18 cellular contexts compared by ENCODE assay signal in genomic region chr11:1879342-1879940, GRCh38. TPM values are rescaled to one million over a fixed set of nuclear protein-coding genes. Genes with fewer than 3 reads are reported as not detected.
A peak's percentile ranks its signal among the peaks of the same experiment; 100 is the strongest.
DNase-seq lines count a peak whose midpoint lies in the region; ATAC-seq, FAIRE-seq and TF ChIP-seq lines count a peak whose summit lies in the region.
"Had no signal": no experiment of that assay in that cellular context is flagged by ENCODE, and none has a peak within 500 bp of the region (broad histone marks: within the 10 kb centered on the region; RNA-seq: fewer than 3 reads in every experiment).

No MANE protein-coding gene starts in this region.

- H3K9ac ChIP-seq in smooth muscle cell (ENCODE audit: low read depth), result no peak overlapping the region

- H3F3A ChIP-seq in smooth muscle cell (ENCODE audit: low read depth), result no peaks in the 10 kb centered on the region

- H3K27me3 ChIP-seq in ascending aorta, result no peaks in the 10 kb centered on the region
- no peaks in the 10 kb centered on the region for H3K27me3 ChIP-seq in lower lobe of right lung (ENCODE audit: low read depth)
- H3K27me3 ChIP-seq in smooth muscle cell (ENCODE audit: low read depth), result no peaks in the 10 kb centered on the region

- H3K9me3 ChIP-seq in ascending aorta (no peaks in the 10 kb centered on the region), lower lobe of right lung (no peaks in the 10 kb centered on the region), smooth muscle cell (replicated peaks; ENCODE audit: low read depth) (no peaks in the 10 kb centered on the region)

- H3K36me3 ChIP-seq in ascending aorta (peaks cover 5 to 17% of the 10 kb centered on the region in 2 donors), lower lobe of right lung (peaks cover 6% of the 10 kb centered on the region), smooth muscle cell (ENCODE audit: low read depth) (no peaks in the 10 kb centered on the region)

- 90% methylated on average over 13 of the region's 13 CpGs for WGBS in smooth muscle cell (ENCODE audit: low lambda C conversion rate)

- intact Hi-C loops in ascending aorta (cut with DNase I), result loop anchor here (5.0 kb wide), 1 partner anchor 127 kb away; the partner anchor contains the start of gene IFITM10
- intact Hi-C loops in lower lobe of right lung (cut with DNase I), result no loop called here

- H4K20me1 ChIP-seq in smooth muscle cell (ENCODE audit: low read depth), result no peaks in the 10 kb centered on the region

- no peaks in the 10 kb centered on the region for H3K79me2 ChIP-seq in smooth muscle cell (ENCODE audit: low read depth)

- H3K4me2 ChIP-seq in smooth muscle cell, result no peak overlapping the region

- TF ChIP-seq CTCF in ascending aorta (IDR thresholded peaks at IDR 0.05) (no peak), lower lobe of right lung (IDR thresholded peaks at IDR 0.05) (no peak), smooth muscle cell (IDR thresholded peaks at IDR 0.05; ENCODE audit: borderline replicate concordance, insufficient read depth, poor library complexity, severe bottlenecking) (no peak)

- ATAC-seq in lower lobe of right lung (no peak), GM21381 (IDR thresholded peaks at IDR 0.05; ENCODE audit: unreplicated experiment) (no peak), HG02623 (IDR thresholded peaks at IDR 0.05; ENCODE audit: unreplicated experiment) (no peak), GM18867 (IDR thresholded peaks at IDR 0.05; ENCODE audit: unreplicated experiment) (no peak)

- H2AFZ ChIP-seq in smooth muscle cell (ENCODE audit: low read depth), result no peak overlapping the region

- DNase-seq in GM12891 (ENCODE audit: insufficient read length, low spot score) (peak; percentile 16), ascending aorta (ENCODE audit: low spot score in 2 of 2) (no peak), lower lobe of right lung (peak; percentile 30), smooth muscle cell (lab: John Stamatoyannopoulos, UW; ENCODE audit: unreplicated experiment) (no peak), islet precursor cell (no peak)
- DNase-seq: NCI-H1417; NCI-H524 treated with DMSO at 0.1 percent for 48 hours; occipital lobe; stimulated activated CD4-positive, alpha-beta T cell treated with anti-CD3 and anti-CD28 coated beads, Interleukin-2, amount 100 ng/mL, for 48 hours; stimulated activated naive CD4-positive, alpha-beta T cell had no signal

- FAIRE-seq in GM12891 (lab: Jason Lieb, UNC), result no peak
- FAIRE-seq: G401.6, GM18507, TTC549 had no signal

- H3K4me1 ChIP-seq in ascending aorta (peaks cover 7 to 47% of the 10 kb centered on the region in 2 donors), lower lobe of right lung (peaks cover 32% of the 10 kb centered on the region), smooth muscle cell (ENCODE audit: low read depth) (peaks cover 6% of the 10 kb centered on the region)

- H3K4me3 ChIP-seq in ascending aorta (no peak overlapping the region), lower lobe of right lung (no peak overlapping the region), smooth muscle cell (no peak overlapping the region)

- no peak for TF ChIP-seq POLR2A in GM12891 (IDR thresholded peaks at IDR 0.05; ENCODE audit: low read depth, low read length)

- H3K27ac ChIP-seq in ascending aorta (peak overlapping the region; percentile 87 to 91), lower lobe of right lung (no peak overlapping the region), smooth muscle cell (ENCODE audit: low read depth) (peak overlapping the region; percentile 89)

TF ChIP-seq in GM12891, 5 proteins besides CTCF, POLR2A, EP300 and RAD21:
- no peak for TF ChIP-seq PAX5 (IDR thresholded peaks at IDR 0.05; ENCODE audit: insufficient read depth, low read length, severe bottlenecking)
- no peak for TF ChIP-seq TAF1 (IDR thresholded peaks at IDR 0.05; ENCODE audit: low read depth, low read length)
- no peak for TF ChIP-seq POU2F2 (IDR thresholded peaks at IDR 0.05; ENCODE audit: low read depth, low read length)
- TF ChIP-seq POLR2AphosphoS5 (IDR thresholded peaks at IDR 0.05; ENCODE audit: low read depth, low read length), result no peak
- no peak for TF ChIP-seq SPI1 (IDR thresholded peaks at IDR 0.05; ENCODE audit: low read depth, low read length)

RNA-seq across cellular contexts. Expression of gene PRR33, which starts 12.3 kb away (rescaled TPM):
- 5.7 TPM for polyA plus RNA-seq in GM12891 (2012; ENCODE audit: low read depth, missing spikeins)
- total RNA-seq in ascending aorta (not detected), lower lobe of right lung (not detected), smooth muscle cell (not detected in 2 replicates)
- not detected in 2 replicates for polyA plus RNA-seq in smooth muscle cell
- total RNA-seq: aorta; CD4-positive, alpha-beta memory T cell; occipital lobe had no signal
- polyA plus RNA-seq: aorta had no signal

RNA-seq across cellular contexts. Expression of gene LSP1, which starts 26.6 kb away (rescaled TPM):
- polyA plus RNA-seq in GM12891 (2012; ENCODE audit: low read depth, missing spikeins), result 602 TPM
- 41.9 TPM for total RNA-seq in ascending aorta
- total RNA-seq in lower lobe of right lung, result 90.4 TPM
- total RNA-seq in smooth muscle cell, result 1.7 and 2.1 TPM in 2 replicates
- polyA plus RNA-seq in smooth muscle cell, result 8.7 and 13.7 TPM in 2 replicates

RNA-seq across cellular contexts. Expression of gene TNNT3, which starts 40.1 kb away (rescaled TPM):
- 1.5 TPM for polyA plus RNA-seq in GM12891 (2012; ENCODE audit: low read depth, missing spikeins)
- total RNA-seq in ascending aorta (10.1 TPM), lower lobe of right lung (4.7 TPM), smooth muscle cell (1.9 TPM in 1 of 2 replicates, not detected in the other)
- 0.97 and 4.7 TPM in 2 replicates for polyA plus RNA-seq in smooth muscle cell
- polyA plus RNA-seq: CD4-positive, alpha-beta memory T cell had no signal

RNA-seq across cellular contexts. Expression of gene TNNI2, which starts 40.7 kb away (rescaled TPM):
- 0.46 TPM for polyA plus RNA-seq in GM12891 (2012; ENCODE audit: low read depth, missing spikeins)
- total RNA-seq in ascending aorta (not detected), lower lobe of right lung (17.7 TPM), smooth muscle cell (0.94 TPM in 1 of 2 replicates, not detected in the other)
- polyA plus RNA-seq in smooth muscle cell, result 0.74 and 1.2 TPM in 2 replicates
- total RNA-seq: CD4-positive, alpha-beta memory T cell had no signal
- polyA plus RNA-seq: CD4-positive, alpha-beta memory T cell had no signal

RNA-seq across cellular contexts. Expression of gene SYT8, which starts 44.7 kb away (rescaled TPM):
- polyA plus RNA-seq in GM12891 (2012; ENCODE audit: low read depth, missing spikeins), result 0.60 TPM
- total RNA-seq in ascending aorta, result not detected
- 18.5 TPM for total RNA-seq in lower lobe of right lung
- total RNA-seq in smooth muscle cell, result 0.13 TPM in 1 of 2 replicates, not detected in the other
- polyA plus RNA-seq in smooth muscle cell, result 1.4 and 2.0 TPM in 2 replicates
- total RNA-seq: CD4-positive, alpha-beta memory T cell; occipital lobe had no signal
- polyA plus RNA-seq: CD4-positive, alpha-beta memory T cell had no signal

Comparison
In these comparisons a context has a peak if more than half of its experiments do, and no peak if none do; other contexts are left out.
1. DNase-seq: peak in GM12891 (single experiment) and lower lobe of right lung (single experiment); none in ascending aorta (0 of 2), smooth muscle cell (single experiment) and islet precursor cell (single experiment).
2. RNA of gene LSP1, which starts 26.6 kb away (total RNA-seq): 90.4 TPM in lower lobe of right lung (single experiment) and 41.9 TPM in ascending aorta (single experiment); 1.7 to 2.1 TPM in smooth muscle cell; every median in the first group is over 10 times any median in the second.